In the genomic region with DNA sequence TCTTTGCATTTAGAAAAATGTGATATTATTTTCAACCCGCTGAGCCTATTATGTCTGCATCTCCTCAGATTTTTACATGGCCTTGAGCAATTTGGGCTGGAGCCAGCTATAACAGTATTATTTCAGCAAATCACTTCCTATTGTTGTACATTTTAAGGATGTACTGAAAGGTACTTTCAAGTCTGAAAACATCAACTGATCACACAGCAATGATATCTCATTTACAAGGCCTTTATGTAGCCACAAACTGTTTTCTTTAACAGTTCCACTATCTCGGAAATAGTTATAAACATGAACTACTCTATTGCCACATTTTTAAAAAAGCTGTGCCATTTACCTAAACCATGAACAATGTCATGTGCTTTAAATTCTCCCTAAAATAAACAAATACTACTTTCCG, we compare ENCODE assay signal across 23 cellular contexts.
"Had no signal": no experiment of that assay in that cellular context is flagged by ENCODE, and none has a peak within 500 bp of the region (broad histone marks: within the 10 kb centered on the region; RNA-seq: fewer than 3 reads in every experiment).

No MANE protein-coding gene starts in this region.

- H3K36me3 Mint-ChIP-seq: activated naive CD8-positive, alpha-beta T cell treated with anti-CD3 and anti-CD28 coated beads, Interleukin-2, amount 10 ng/mL, durations not matched to agents 7 days and 5 days; immature natural killer cell; memory B cell; naive thymus-derived CD4-positive, alpha-beta T cell; neural progenitor cell had no signal

- H3K36me3 ChIP-seq: gastroesophageal sphincter, heart left ventricle, neural progenitor cell, prostate gland, right atrium auricular region, thyroid gland had no signal

- H3K27me3 ChIP-seq: gastroesophageal sphincter, heart left ventricle, neural progenitor cell, right atrium auricular region, thyroid gland had no signal

- H3K27ac ChIP-seq: gastroesophageal sphincter, heart left ventricle, neural progenitor cell, prostate gland, right atrium auricular region, thyroid gland had no signal

- DNase-seq: activated CD4-positive, alpha-beta T cell treated with anti-CD3 and anti-CD28 coated beads for 48 hours; activated CD4-positive, CD25-positive, alpha-beta regulatory T cell; activated CD8-positive, alpha-beta T cell treated with anti-CD3 and anti-CD28 coated beads for 36 hours; activated naive CD4-positive, alpha-beta T cell treated with Interleukin-2 at 50 U/mL for 16 hours; activated naive CD8-positive, alpha-beta T cell treated with anti-CD3 and anti-CD28 coated beads, Interleukin-2, amount 10 ng/mL, durations not matched to agents 7 days and 5 days; activated T-cell treated with anti-CD3 and anti-CD28 coated beads, Interleukin-2, amount 50 U/mL, for 1 hour; cerebellar nuclear complex; effector CD4-positive, alpha-beta T cell; heart left ventricle; immature natural killer cell; naive thymus-derived CD4-positive, alpha-beta T cell; stimulated activated CD4-positive, alpha-beta T cell treated with anti-CD3 and anti-CD28 coated beads, Interleukin-12 subunit alpha, Interleukin-12 subunit beta, amount 100 ng/mL, for 4 hours; stimulated activated CD4-positive, alpha-beta T cell treated with anti-CD3 and anti-CD28 coated beads, Interleukin-1b, Interleukin-23, amount 100 ng/mL, for 48 hours; stimulated activated CD8-positive, alpha-beta memory T cell treated with anti-CD3 and anti-CD28 coated beads, Interleukin-4, amount 100 ng/mL, for 48 hours; stimulated activated naive CD4-positive, alpha-beta T cell treated with Interleukin-2 at 50 U/mL for 16 hours; T1000; thyroid gland had no signal

- H3K9me3 ChIP-seq: gastroesophageal sphincter, prostate gland, right atrium auricular region, thyroid gland had no signal

- H3K27me3 Mint-ChIP-seq: memory B cell had no signal

- H3K9ac ChIP-seq: neural progenitor cell had no signal

- H3K27ac Mint-ChIP-seq: activated CD8-positive, alpha-beta T cell treated with anti-CD3 and anti-CD28 coated beads for 36 hours; activated naive CD8-positive, alpha-beta T cell treated with anti-CD3 and anti-CD28 coated beads, Interleukin-2, amount 10 ng/mL, durations not matched to agents 7 days and 5 days; activated T-helper 17 cell treated with anti-CD3 and anti-CD28 coated beads, Interleukin-2, amount 50 U/mL, for 72 hours; immature natural killer cell; memory B cell; naive thymus-derived CD4-positive, alpha-beta T cell; neural progenitor cell had no signal

- H3K4me1 ChIP-seq: gastroesophageal sphincter, heart left ventricle, prostate gland, right atrium auricular region, thyroid gland had no signal

- ATAC-seq: activated CD8-positive, alpha-beta T cell treated with anti-CD3 and anti-CD28 coated beads for 36 hours; activated T-helper 17 cell treated with anti-CD3 and anti-CD28 coated beads, Interleukin-2, amount 50 U/mL, for 72 hours; gastroesophageal sphincter; heart left ventricle; naive thymus-derived CD4-positive, alpha-beta T cell had no signal

- H3K4me1 Mint-ChIP-seq: activated naive CD8-positive, alpha-beta T cell treated with anti-CD3 and anti-CD28 coated beads, Interleukin-2, amount 10 ng/mL, durations not matched to agents 7 days and 5 days; activated T-helper 17 cell treated with anti-CD3 and anti-CD28 coated beads, Interleukin-2, amount 50 U/mL, for 72 hours; immature natural killer cell; memory B cell; naive thymus-derived CD4-positive, alpha-beta T cell had no signal

- H3K4me3 Mint-ChIP-seq: activated CD8-positive, alpha-beta T cell treated with anti-CD3 and anti-CD28 coated beads for 36 hours; activated naive CD8-positive, alpha-beta T cell treated with anti-CD3 and anti-CD28 coated beads, Interleukin-2, amount 10 ng/mL, durations not matched to agents 7 days and 5 days; activated T-helper 17 cell treated with anti-CD3 and anti-CD28 coated beads, Interleukin-2, amount 50 U/mL, for 72 hours; immature natural killer cell; memory B cell; naive thymus-derived CD4-positive, alpha-beta T cell; neural progenitor cell had no signal

- H3K9me3 Mint-ChIP-seq: neural progenitor cell had no signal

- H3K4me3 ChIP-seq: gastroesophageal sphincter, heart left ventricle, neural progenitor cell, prostate gland, right atrium auricular region, thyroid gland had no signal
